9 cellular contexts compared by ENCODE assay signal in the genomic region with DNA sequence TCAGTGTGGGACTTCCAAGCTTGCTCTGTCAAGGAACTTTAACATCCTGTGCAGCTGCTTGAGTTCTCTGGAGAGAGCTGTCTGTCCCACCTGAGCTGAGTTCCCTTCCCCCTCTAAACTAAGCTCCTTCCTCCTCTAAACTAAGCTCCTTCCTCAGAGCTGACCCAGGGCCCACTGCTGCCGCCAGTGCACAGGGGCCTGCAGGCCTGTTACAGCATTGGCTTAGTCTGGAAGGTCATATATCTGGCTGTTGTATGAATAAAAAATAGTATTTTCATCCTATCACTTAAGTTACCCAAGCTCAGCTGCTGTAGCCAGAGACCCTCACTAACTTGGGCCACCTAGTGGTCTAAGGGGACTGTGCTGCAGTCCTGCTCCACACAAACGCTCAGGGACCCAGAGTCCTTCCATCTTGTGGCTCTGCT.
A peak's percentile ranks its signal among the peaks of the same experiment; 100 is the strongest.
DNase-seq lines count a peak whose midpoint lies in the region; ATAC-seq, FAIRE-seq and TF ChIP-seq lines count a peak whose summit lies in the region.
"Had no signal": no experiment of that assay in that cellular context is flagged by ENCODE, and none has a peak within 500 bp of the region (broad histone marks: within the 10 kb centered on the region; RNA-seq: fewer than 3 reads in every experiment).

No MANE protein-coding gene starts in this region.

- DNase-seq in NCI-H524 (lab: John Stamatoyannopoulos, UW): peak; percentile 40 to 75
- DNase-seq in NCI-H524 treated with DMSO at 0.1 percent for 48 hours (lab: John Stamatoyannopoulos, UW): no peak
- no peak for DNase-seq in Panc1 (ENCODE audit: low read depth, low spot score)
- no peak for DNase-seq in heart right ventricle
- DNase-seq in tibial nerve (ENCODE audit: low spot score in 2 of 2): no peak
- no peak for DNase-seq in C1 segment of cervical spinal cord (lab: John Stamatoyannopoulos, UW)
- DNase-seq in RCC 7860 (ENCODE audit: low spot score): no peak
- no peak for DNase-seq in amniotic stem cell (lab: John Stamatoyannopoulos, UW)

- peak; percentile 73 for ATAC-seq in Panc1
- ATAC-seq in heart right ventricle: peak in 5 of 8 donors; percentile 22 to 56 (median 46)

- no peak overlapping the region for H3K4me3 ChIP-seq in Panc1 (ENCODE audit: low read depth in 2 of 2, low read length in 2 of 2)
- H3K4me3 ChIP-seq in heart right ventricle: no peak overlapping the region
- no peak overlapping the region for H3K4me3 ChIP-seq in tibial nerve

- POLR2A ChIA-PET in Panc1 (lab: Charles Lee): no interaction called here

- BruUV-seq in Panc1 (replicated peaks; lab: Mats Ljungman, UMichigan): no TSS peak

- WGBS in heart right ventricle, 2 donors: 60 to 69% methylated on average over 2 of the region's 2 CpGs
- 43 to 75% methylated on average over 2 of the region's 2 CpGs for WGBS in tibial nerve, 2 donors

- intact Hi-C loops in Panc1 (cut with micrococcal nuclease; ENCODE audit: unreplicated experiment): no loop called here
- intact Hi-C loops in heart right ventricle (cut with DNase I): no loop called here

- in situ Hi-C loops in Panc1 (cut with HindIII; ENCODE audit: low pct_unique_long_range_greater_than_20kb, low sequenced_read_pairs): no loop called here

- no peaks in the 10 kb centered on the region for H3K4me1 ChIP-seq in Panc1 (ENCODE audit: control insufficient read depth, insufficient read depth, low read length)
- peaks cover 0 to 23% (median 11%) of the 10 kb centered on the region in 9 donors for H3K4me1 ChIP-seq in heart right ventricle
- peaks cover 0 to 24% (median 6%) of the 10 kb centered on the region in 4 donors for H3K4me1 ChIP-seq in tibial nerve

- H3K27me3 ChIP-seq in Panc1 (ENCODE audit: control insufficient read depth, insufficient read depth, low read length) (no peaks in the 10 kb centered on the region), heart right ventricle (no peaks in the 10 kb centered on the region), tibial nerve (no peaks in the 10 kb centered on the region)

- H3K36me3 ChIP-seq in Panc1 (ENCODE audit: control insufficient read depth, insufficient read depth, low read length) (no peaks in the 10 kb centered on the region), heart right ventricle (no peaks in the 10 kb centered on the region), tibial nerve (no peaks in the 10 kb centered on the region)

- no peak for TF ChIP-seq POLR2A in tibial nerve (IDR thresholded peaks at IDR 0.05)

- FAIRE-seq in RCC 7860 (lab: Jason Lieb, UNC): no peak
- FAIRE-seq: colon had no signal

- CTCF ChIA-PET in Panc1 (lab: Charles Lee): interaction anchor here (0.6 to 1.4 kb wide), 2 partner anchors 45 to 134 kb away, joined by 3 to 4 read pairs; no protein-coding TSS in a partner anchor

- H3K9me3 ChIP-seq in Panc1 (ENCODE audit: control insufficient read depth, insufficient read depth, low read depth, low read length): no peaks in the 10 kb centered on the region
- H3K9me3 ChIP-seq in heart right ventricle: no peaks in the 10 kb centered on the region
- no peaks in the 10 kb centered on the region for H3K9me3 ChIP-seq in tibial nerve

- TF ChIP-seq CTCF in Panc1 (IDR thresholded peaks at IDR 0.05) (peak; percentile 31), heart right ventricle (IDR thresholded peaks at IDR 0.05) (peak in 5 of 9 donors; percentile 9 to 29 (median 23)), tibial nerve (IDR thresholded peaks at IDR 0.05) (no peak)

- TF ChIP-seq EP300 in tibial nerve (IDR thresholded peaks at IDR 0.05): no peak

- no peak overlapping the region for H3K27ac ChIP-seq in Panc1 (ENCODE audit: low read length)
- H3K27ac ChIP-seq in heart right ventricle: peak overlapping the region in 7 of 10 donors; percentile 21 to 77 (median 71)
- H3K27ac ChIP-seq in tibial nerve: peak overlapping the region in 3 of 4 donors; percentile 37 to 53 (median 46)

Comparison
In these comparisons a context has a peak if more than half of its experiments do, and no peak if none do; other contexts are left out.
1. DNase-seq: peak in NCI-H524 (2 of 2); none in NCI-H524 treated with DMSO at 0.1 percent for 48 hours (single experiment), Panc1 (single experiment), heart right ventricle (0 of 2), tibial nerve (0 of 2), C1 segment of cervical spinal cord (0 of 14), RCC 7860 (single experiment) and amniotic stem cell (single experiment).
2. CTCF ChIP-seq: peak in Panc1 (single experiment) and heart right ventricle (5 of 9); none in tibial nerve (0 of 5).